In the genomic region with DNA sequence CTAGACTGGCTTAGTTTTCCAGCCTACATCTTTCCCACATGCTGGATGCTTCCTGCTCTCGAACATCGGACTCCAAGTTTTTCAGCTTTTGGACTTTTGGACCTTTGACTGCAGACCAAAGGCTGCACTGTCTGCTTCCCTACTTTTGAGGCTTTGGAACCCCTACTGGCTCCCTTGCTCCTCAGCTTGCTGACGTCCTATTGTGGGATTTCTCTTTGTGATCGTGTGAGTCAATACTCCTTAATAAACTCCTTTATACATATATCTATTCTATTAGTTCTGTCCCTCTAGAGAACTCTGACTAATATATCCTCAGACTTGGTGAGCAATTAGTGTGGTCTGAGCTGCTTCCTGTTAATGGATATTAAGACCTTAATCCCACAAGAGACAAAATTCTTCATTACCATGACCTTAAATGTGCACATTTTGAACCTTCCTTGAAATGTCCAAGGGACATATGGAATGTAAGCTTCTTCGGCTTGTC, we compare ENCODE assay signal across 23 cellular contexts.
"Had no signal": no experiment of that assay in that cellular context is flagged by ENCODE, and none has a peak within 500 bp of the region (broad histone marks: within the 10 kb centered on the region; RNA-seq: fewer than 3 reads in every experiment).

No MANE protein-coding gene starts in this region.

- H3K4me2 ChIP-seq: hepatocyte had no signal

- DNase-seq: activated CD8-positive, alpha-beta memory T cell treated with anti-CD3 and anti-CD28 coated beads, Interleukin-2, amount 50 U/mL, for 4 hours; activated naive CD4-positive, alpha-beta T cell; activated naive CD8-positive, alpha-beta T cell treated with anti-CD3 and anti-CD28 coated beads, Interleukin-2, amount 10 ng/mL, durations not matched to agents 7 days and 5 days; activated T-cell treated with anti-CD3 and anti-CD28 coated beads, Interleukin-2, amount 50 U/mL, for 4 hours; amniotic stem cell; body of pancreas; effector CD8-positive, alpha-beta T cell; glutamatergic neuron; immature natural killer cell; left ventricle myocardium superior; ovary; stimulated activated CD4-positive, alpha-beta T cell treated with anti-CD3 and anti-CD28 coated beads, Interleukin-12 subunit alpha, Interleukin-12 subunit beta, amount 100 ng/mL, for 4 hours; substantia nigra; T-helper 1 cell; thyroid gland had no signal

- FAIRE-seq: frontal cortex, TTC549 had no signal

- H3K9me3 ChIP-seq: body of pancreas, neutrophil, ovary, prostate gland, right atrium auricular region, thyroid gland had no signal

- H2AFZ ChIP-seq: hepatocyte had no signal

- H3K27ac ChIP-seq: body of pancreas, hepatocyte, neutrophil, ovary, prostate gland, right atrium auricular region, thyroid gland had no signal

- ATAC-seq: activated T-cell treated with anti-CD3 and anti-CD28 coated beads, Interleukin-2, amount 50 U/mL, for 4 hours; body of pancreas; esophagus mucosa; left ventricle myocardium superior; natural killer cell treated with Interleukin-12 subunit alpha and Interleukin-12 subunit beta and Interleukin-15 and Interleukin-18, amount 100 ng/mL, for 72 hours had no signal

- H3K4me3 ChIP-seq: body of pancreas, hepatocyte, ovary, prostate gland, right atrium auricular region, thyroid gland had no signal

- H3K36me3 ChIP-seq: neutrophil, ovary, prostate gland, right atrium auricular region, thyroid gland had no signal

- H3K27me3 ChIP-seq: body of pancreas, hepatocyte, neutrophil, ovary, right atrium auricular region, thyroid gland had no signal

- H3K4me1 ChIP-seq: body of pancreas, prostate gland, right atrium auricular region, thyroid gland had no signal
